In genomic region chr16:27355610-27356009, GRCh38 we compare ENCODE assay signal across 8 cellular contexts. TPM values are rescaled to one million over a fixed set of nuclear protein-coding genes. Genes with fewer than 3 reads are reported as not detected.
DNase-seq lines count a peak whose midpoint lies in the region; ATAC-seq and TF ChIP-seq lines count a peak whose summit lies in the region.

No MANE protein-coding gene starts in this region.

- H3K4me3 Mint-ChIP-seq in naive thymus-derived CD4-positive, alpha-beta T cell: no peak overlapping the region

- H3K9me3 Mint-ChIP-seq in naive thymus-derived CD4-positive, alpha-beta T cell: peaks cover 0 to 3% (median 0%) of the 10 kb centered on the region in 11 donors

- H3K4me3 ChIP-seq in choroid plexus epithelial cell (ENCODE audit: low read depth, low read length): no peak overlapping the region
- H3K4me3 ChIP-seq in naive thymus-derived CD4-positive, alpha-beta T cell (ENCODE audit: low read length): no peak overlapping the region

- CTCF ChIA-PET in naive thymus-derived CD4-positive, alpha-beta T cell (lab: Charles Lee): interaction anchor here (0.8 to 3.7 kb wide), 12 partner anchors 11 to 182 kb away, joined by 3 to 28 read pairs (median 4); no protein-coding TSS in a partner anchor

- H3K4me1 ChIP-seq in naive thymus-derived CD4-positive, alpha-beta T cell (ENCODE audit: control insufficient read depth in 2 of 2, insufficient read depth in 2 of 2, low read length in 2 of 2): no peaks in the 10 kb centered on the region

- POLR2A ChIA-PET in naive thymus-derived CD4-positive, alpha-beta T cell (lab: Charles Lee): interaction anchor here (1.3 to 2.4 kb wide), 3 partner anchors 12 to 125 kb away, joined by 3 to 10 read pairs (median 5); no protein-coding TSS in a partner anchor

- peak overlapping the region; percentile 29 for H3K27ac ChIP-seq in naive thymus-derived CD4-positive, alpha-beta T cell (ENCODE audit: low read depth, low read length)

- no peaks in the 10 kb centered on the region for H3K27me3 Mint-ChIP-seq in naive thymus-derived CD4-positive, alpha-beta T cell

- H3K36me3 ChIP-seq in naive thymus-derived CD4-positive, alpha-beta T cell (ENCODE audit: control insufficient read depth in 2 of 3, insufficient read depth in 3 of 3, low read length in 3 of 3): peaks cover 14 to 87% (median 57%) of the 10 kb centered on the region in 3 experiments

- no peaks in the 10 kb centered on the region for H3K27me3 ChIP-seq in naive thymus-derived CD4-positive, alpha-beta T cell (ENCODE audit: control insufficient read depth in 2 of 2, insufficient read depth in 2 of 2, low read length in 2 of 2)

- peaks cover 24 to 77% (median 57%) of the 10 kb centered on the region in 5 donors for H3K36me3 Mint-ChIP-seq in naive thymus-derived CD4-positive, alpha-beta T cell

- DNase-seq in DMS53 (lab: John Stamatoyannopoulos, UW) (peak; percentile 7), DMS53 treated with DMSO at 0.1 percent for 48 hours (lab: John Stamatoyannopoulos, UW; ENCODE audit: unreplicated experiment) (no peak), SKM-1 (lab: John Stamatoyannopoulos, UW; ENCODE audit: unreplicated experiment) (peak; percentile 36), choroid plexus epithelial cell (ENCODE audit: low read depth) (peak; percentile 76), superior temporal gyrus (ENCODE audit: extremely low spot score) (no peak), retina (no peak), DMS153 (lab: John Stamatoyannopoulos, UW) (no peak)
- peak in 6 of 9 donors; percentile 25 to 44 (median 37) for DNase-seq in naive thymus-derived CD4-positive, alpha-beta T cell

- peak; percentile 72 for TF ChIP-seq CTCF in choroid plexus epithelial cell (conservative IDR thresholded peaks at IDR 0.05; ENCODE audit: low read depth, low read length)

- peak; percentile 80 for ATAC-seq in naive thymus-derived CD4-positive, alpha-beta T cell

- H3K27ac Mint-ChIP-seq in naive thymus-derived CD4-positive, alpha-beta T cell: peak overlapping the region; percentile 1 to 93 (median 77)

- H3K4me1 Mint-ChIP-seq in naive thymus-derived CD4-positive, alpha-beta T cell: peaks cover 13 to 37% (median 25%) of the 10 kb centered on the region in 7 donors

- H3K9me3 ChIP-seq in naive thymus-derived CD4-positive, alpha-beta T cell (ENCODE audit: control insufficient read depth in 2 of 3, low read length in 3 of 3): no peaks in the 10 kb centered on the region

- intact Hi-C loops in naive thymus-derived CD4-positive, alpha-beta T cell (cut with micrococcal nuclease): loop anchor here in 1 of 2 donors (1.0 kb wide), 1 partner anchor 120 kb away; no protein-coding TSS in a partner anchor

RNA-seq across cellular contexts. Expression of gene IL4R, which starts 41.8 kb away (rescaled TPM):
- 100 to 1,000 TPM; 158 to 498 (median 198) TPM for total RNA-seq in naive thymus-derived CD4-positive, alpha-beta T cell
- polyA plus RNA-seq in naive thymus-derived CD4-positive, alpha-beta T cell: 100 to 1,000 TPM in 1 of 2 donors, 10 to 100 TPM in 1; 99.8 to 128 TPM

RNA-seq across cellular contexts. Expression of gene IL21R, which starts 46.4 kb away (rescaled TPM):
- 10 to 100 TPM; 24.6 to 40.9 (median 31.4) TPM for total RNA-seq in naive thymus-derived CD4-positive, alpha-beta T cell
- polyA plus RNA-seq in naive thymus-derived CD4-positive, alpha-beta T cell: 10 to 100 TPM; 37.1 to 52.1 TPM

Comparison
In these comparisons a context has a peak if more than half of its experiments do, and no peak if none do; other contexts are left out.
1. DNase-seq: peak in DMS53 (single experiment), SKM-1 (single experiment), choroid plexus epithelial cell (single experiment) and naive thymus-derived CD4-positive, alpha-beta T cell (6 of 9); none in DMS53 treated with DMSO at 0.1 percent for 48 hours (single experiment), superior temporal gyrus (single experiment), retina (single experiment) and DMS153 (single experiment).